9 cellular contexts compared by ENCODE assay signal in genomic region chr3:98339031-98339430, GRCh38. TPM values are rescaled to one million over a fixed set of nuclear protein-coding genes. Genes with fewer than 3 reads are reported as not detected.
"Had no signal": no experiment of that assay in that cellular context is flagged by ENCODE, and none has a peak within 500 bp of the region (broad histone marks: within the 10 kb centered on the region; RNA-seq: fewer than 3 reads in every experiment).

No MANE protein-coding gene starts in this region.

- H3K4me1 Mint-ChIP-seq: IgD-negative memory B cell had no signal

- H3K9me3 Mint-ChIP-seq: HFFc6 had no signal

- DNase-seq: GOT3, H7, HFFc6 had no signal

- H3K36me3 ChIP-seq: HAP-1 had no signal

- H3K4me3 Mint-ChIP-seq: HFFc6, IgD-negative memory B cell had no signal

- H3K4me3 ChIP-seq: HAP-1 had no signal

- H3K36me3 Mint-ChIP-seq: IgD-negative memory B cell had no signal

- H3K27ac Mint-ChIP-seq: HFFc6, IgD-negative memory B cell had no signal

- H3K4me1 ChIP-seq: HAP-1 had no signal

- H3K9me3 ChIP-seq: HAP-1 had no signal

- H3K27ac ChIP-seq: HL-60 had no signal

RNA-seq across cellular contexts. Expression of gene OR5K4, which starts 14.6 kb away (rescaled TPM):
- total RNA-seq: H4, H7, HepG2, HFFc6, HT1080 had no signal
- polyA plus RNA-seq: HepG2, IgD-negative memory B cell had no signal

RNA-seq across cellular contexts. Expression of gene OR5K3, which starts 51.4 kb away (rescaled TPM):
- total RNA-seq: H4, H7, HepG2, HFFc6, HT1080 had no signal
- polyA plus RNA-seq: HepG2, IgD-negative memory B cell had no signal

RNA-seq across cellular contexts. Expression of gene OR5H2, which starts 56.7 kb away (rescaled TPM):
- total RNA-seq: H4, H7, HepG2, HFFc6, HT1080 had no signal
- polyA plus RNA-seq: HepG2, IgD-negative memory B cell had no signal
